ENCODE assay signal across 8 cellular contexts in genomic region chr2:96485751-96486643, GRCh38.
DNase-seq lines count a peak whose midpoint lies in the region; ATAC-seq lines count a peak whose summit lies in the region.

No MANE protein-coding gene starts in this region.

- ATAC-seq in GM19468 (IDR thresholded peaks at IDR 0.05; ENCODE audit: extremely low read depth, unreplicated experiment) = peak; percentile 81

- peak; percentile 38 for DNase-seq in COLO829 (ENCODE audit: low spot score)
- DNase-seq in HPDE6-E6E7 (ENCODE audit: extremely low spot score) = peak; percentile 97
- DNase-seq in T-helper 22 cell (ENCODE audit: low read depth) = peak; percentile 59
- peak; percentile 88 for DNase-seq in astrocyte of the hippocampus (ENCODE audit: low read depth, low spot score)
- DNase-seq in iPS-NIHi7 (ENCODE audit: extremely low spot score) = peak; percentile 38
- peak; percentile 61 to 66 for DNase-seq in stimulated activated CD4-positive, alpha-beta T cell treated with anti-CD3 and anti-CD28 coated beads, Interleukin-12 subunit alpha, Interleukin-12 subunit beta, amount 100 ng/mL, for 24 hours (ENCODE audit: low read depth in 2 of 2)
- DNase-seq in NCI-H2081 treated with DMSO at 0.1 percent for 48 hours (lab: John Stamatoyannopoulos, UW) = no peak
